11 cellular contexts compared by ENCODE assay signal in genomic region chr1:230073371-230074035, GRCh38. TPM values are rescaled to one million over a fixed set of nuclear protein-coding genes. Genes with fewer than 3 reads are reported as not detected.
DNase-seq lines count a peak whose midpoint lies in the region; ATAC-seq, FAIRE-seq and TF ChIP-seq lines count a peak whose summit lies in the region.
"Had no signal": no experiment of that assay in that cellular context is flagged by ENCODE, and none has a peak within 500 bp of the region (broad histone marks: within the 10 kb centered on the region; RNA-seq: fewer than 3 reads in every experiment).

No MANE protein-coding gene starts in this region.

- no peaks in the 10 kb centered on the region for H3K9me3 Mint-ChIP-seq in CD8-positive, alpha-beta memory T cell
- H3K9me3 Mint-ChIP-seq: effector memory CD8-positive, alpha-beta T cell had no signal

- no peak overlapping the region for H4K8ac ChIP-seq in mesenchymal stem cell (ENCODE audit: low read length)

- peaks cover 3 to 14% (median 7%) of the 10 kb centered on the region in 3 donors for H3K36me3 Mint-ChIP-seq in CD8-positive, alpha-beta memory T cell

- H3K4me3 ChIP-seq in AG10803 (ENCODE audit: low read length) (no peak overlapping the region), bronchial epithelial cell (ENCODE audit: low read depth, low read length) (no peak overlapping the region), mesenchymal stem cell (ENCODE audit: insufficient read depth in 1 of 2, low read depth in 1 of 2, low read length in 2 of 2) (no peak overlapping the region), gastroesophageal sphincter (no peak overlapping the region)
- no peak overlapping the region for H3K4me3 ChIP-seq in CD8-positive, alpha-beta memory T cell (ENCODE audit: low read length)

- WGBS in mesenchymal stem cell: 29% methylated on average over 4 of the region's 4 CpGs
- WGBS in gastroesophageal sphincter (ENCODE audit: low coverage in 1 of 2), 2 donors: 32% methylated on average over 2 of the region's 4 CpGs; no CpG with 5 or more reads in 1 of the 2 donors

- H3K27ac ChIP-seq in mesenchymal stem cell (ENCODE audit: low read length, poor library complexity, severe bottlenecking) (no peak overlapping the region), gastroesophageal sphincter (peak overlapping the region in 2 of 4 donors; percentile 38 to 49)
- no peak overlapping the region for H3K27ac ChIP-seq in CD8-positive, alpha-beta memory T cell (ENCODE audit: low read depth, low read length)
- H3K27ac ChIP-seq: HL-60 had no signal

- peak overlapping the region in 1 of 7 donors; percentile 55 for H3K4me3 Mint-ChIP-seq in CD8-positive, alpha-beta memory T cell
- H3K4me3 Mint-ChIP-seq: effector memory CD8-positive, alpha-beta T cell had no signal

- no peak overlapping the region for H3K4me2 ChIP-seq in mesenchymal stem cell (ENCODE audit: low read length, poor library complexity, severe bottlenecking)

- no peak overlapping the region for H3K4ac ChIP-seq in mesenchymal stem cell (ENCODE audit: low read depth in 1 of 2, low read length in 2 of 2)

- CTCF ChIA-PET in CD8-positive, alpha-beta memory T cell (lab: Charles Lee): no interaction called here

- no peak overlapping the region for H3K23ac ChIP-seq in mesenchymal stem cell (ENCODE audit: low read length in 2 of 2)

- H3K18ac ChIP-seq in mesenchymal stem cell (ENCODE audit: low read depth in 1 of 2, low read length in 2 of 2): peak overlapping the region; percentile 49 to 79

- no peak overlapping the region for H2AFZ ChIP-seq in mesenchymal stem cell (ENCODE audit: low read depth, low read length)

- H3K79me1 ChIP-seq in mesenchymal stem cell (replicated peaks; ENCODE audit: low read length, poor library complexity, severe bottlenecking): peaks cover 25% of the 10 kb centered on the region

- FAIRE-seq in HTR-8/SVneo (lab: Jason Lieb, UNC) (no peak), bronchial epithelial cell (lab: Jason Lieb, UNC) (no peak)

- peaks cover 33 to 87% (median 61%) of the 10 kb centered on the region in 3 donors for H3K4me1 Mint-ChIP-seq in CD8-positive, alpha-beta memory T cell

- H3K36me3 ChIP-seq in bronchial epithelial cell (ENCODE audit: control insufficient read depth, insufficient read depth, low read length) (peaks cover 3% of the 10 kb centered on the region), mesenchymal stem cell (ENCODE audit: control insufficient read depth in 1 of 2, insufficient read depth in 2 of 2, low read depth in 1 of 2, low read length in 2 of 2) (peaks cover 0 to 4% of the 10 kb centered on the region in 2 experiments), gastroesophageal sphincter (peaks cover 0 to 9% of the 10 kb centered on the region in 2 donors)
- H3K36me3 ChIP-seq in CD8-positive, alpha-beta memory T cell (ENCODE audit: insufficient read depth, low read length): no peaks in the 10 kb centered on the region

- H3K27me3 ChIP-seq in bronchial epithelial cell (ENCODE audit: control insufficient read depth, insufficient read depth, low read length) (no peaks in the 10 kb centered on the region), mesenchymal stem cell (ENCODE audit: control insufficient read depth in 1 of 2, insufficient read depth in 1 of 2, low read length in 2 of 2) (no peaks in the 10 kb centered on the region), gastroesophageal sphincter (no peaks in the 10 kb centered on the region)
- no peaks in the 10 kb centered on the region for H3K27me3 ChIP-seq in CD8-positive, alpha-beta memory T cell (ENCODE audit: insufficient read depth, low read length, poor library complexity, severe bottlenecking)

- POLR2A ChIA-PET in CD8-positive, alpha-beta memory T cell (lab: Charles Lee): no interaction called here

- H3K4me1 ChIP-seq in mesenchymal stem cell (ENCODE audit: control insufficient read depth, insufficient read depth, low read depth, low read length) (peaks cover 28% of the 10 kb centered on the region), gastroesophageal sphincter (peaks cover 5 to 100% (median 31%) of the 10 kb centered on the region in 3 donors)
- H3K4me1 ChIP-seq in CD8-positive, alpha-beta memory T cell (ENCODE audit: insufficient read depth, low read length): no peaks in the 10 kb centered on the region

- H3K27ac Mint-ChIP-seq in CD8-positive, alpha-beta memory T cell: peak overlapping the region in 2 of 8 donors; percentile 1 to 2

- H4K91ac ChIP-seq in mesenchymal stem cell (ENCODE audit: low read length): no peak overlapping the region

- H2BK5ac ChIP-seq in mesenchymal stem cell (ENCODE audit: low read depth, low read length, poor library complexity, severe bottlenecking): no peak overlapping the region

- H3K27me3 Mint-ChIP-seq in CD8-positive, alpha-beta memory T cell: no peaks in the 10 kb centered on the region
- H3K27me3 Mint-ChIP-seq: effector memory CD8-positive, alpha-beta T cell had no signal

- H3K9me3 ChIP-seq in mesenchymal stem cell (ENCODE audit: control insufficient read depth, low read length): no peaks in the 10 kb centered on the region
- H3K9me3 ChIP-seq in gastroesophageal sphincter: no peaks in the 10 kb centered on the region
- H3K9me3 ChIP-seq in CD8-positive, alpha-beta memory T cell (ENCODE audit: low read length): no peaks in the 10 kb centered on the region

- H3K9ac ChIP-seq in mesenchymal stem cell (ENCODE audit: low read length): peak overlapping the region; percentile 18

- no peak for ATAC-seq in gastroesophageal sphincter
- ATAC-seq: effector memory CD8-positive, alpha-beta T cell had no signal

- H2BK120ac ChIP-seq in mesenchymal stem cell (ENCODE audit: low read depth, low read length): no peak overlapping the region

- TF ChIP-seq POLR2A in gastroesophageal sphincter (IDR thresholded peaks at IDR 0.05): no peak

- TF ChIP-seq CTCF in AG10803 (conservative IDR thresholded peaks at IDR 0.05; ENCODE audit: low read length): no peak
- no peak for TF ChIP-seq CTCF in bronchial epithelial cell (IDR thresholded peaks at IDR 0.05; ENCODE audit: insufficient read depth, low read length, severe bottlenecking)
- TF ChIP-seq CTCF in gastroesophageal sphincter (IDR thresholded peaks at IDR 0.05): no peak

- H2BK12ac ChIP-seq in mesenchymal stem cell (ENCODE audit: low read length in 2 of 2): no peak overlapping the region

- no peak overlapping the region for H2BK15ac ChIP-seq in mesenchymal stem cell (ENCODE audit: low read depth, poor library complexity, severe bottlenecking)

- H2AK5ac ChIP-seq in mesenchymal stem cell (ENCODE audit: low read length, severe bottlenecking): no peak overlapping the region

- TF ChIP-seq EP300 in gastroesophageal sphincter (IDR thresholded peaks at IDR 0.05): no peak

- DNase-seq in AG10803 (ENCODE audit: low read depth): peak; percentile 37
- peak; percentile 54 for DNase-seq in HTR-8/SVneo (ENCODE audit: insufficient read length, low spot score)
- peak; percentile 86 for DNase-seq in bronchial epithelial cell (ENCODE audit: low read depth)
- DNase-seq in mesenchymal stem cell: peak; percentile 89
- no peak for DNase-seq in stimulated activated CD4-positive, alpha-beta T cell treated with anti-CD3 and anti-CD28 coated beads, Interleukin-12 subunit alpha, Interleukin-12 subunit beta, amount 100 ng/mL, for 4 hours
- no peak for DNase-seq in CD8-positive, alpha-beta memory T cell
- DNase-seq in 8988T: no peak
- DNase-seq: effector memory CD8-positive, alpha-beta T cell; NCI-H748 treated with DMSO at 0.1 percent for 48 hours had no signal

- H3K14ac ChIP-seq in mesenchymal stem cell (ENCODE audit: low read length in 2 of 2): no peak overlapping the region

RNA-seq across cellular contexts. Expression of gene GALNT2, which starts 6.5 kb away (rescaled TPM):
- total RNA-seq in bronchial epithelial cell (31.9 and 37.4 TPM in 2 replicates), gastroesophageal sphincter (100 to 1,000 TPM in 3 of 4 donors, 10 to 100 TPM in 1; 95.3 to 160 (median 134) TPM)
- 128 TPM for polyA plus RNA-seq in mesenchymal stem cell (2013, experiment 1 of 2)
- polyA plus RNA-seq in mesenchymal stem cell (2013, experiment 2 of 2): 130 TPM
- 10 to 100 TPM; 65.6 to 69.0 TPM for total RNA-seq in CD8-positive, alpha-beta memory T cell
- polyA plus RNA-seq in CD8-positive, alpha-beta memory T cell: 15.7 TPM

Comparison
In these comparisons a context has a peak if more than half of its experiments do, and no peak if none do; other contexts are left out.
1. DNase-seq: peak in AG10803 (single experiment), HTR-8/SVneo (single experiment), bronchial epithelial cell (single experiment) and mesenchymal stem cell (single experiment); none in stimulated activated CD4-positive, alpha-beta T cell treated with anti-CD3 and anti-CD28 coated beads, Interleukin-12 subunit alpha, Interleukin-12 subunit beta, amount 100 ng/mL, for 4 hours (single experiment), CD8-positive, alpha-beta memory T cell (0 of 5) and 8988T (single experiment).